ENCODE assay signal across 14 cellular contexts in the genomic region with DNA sequence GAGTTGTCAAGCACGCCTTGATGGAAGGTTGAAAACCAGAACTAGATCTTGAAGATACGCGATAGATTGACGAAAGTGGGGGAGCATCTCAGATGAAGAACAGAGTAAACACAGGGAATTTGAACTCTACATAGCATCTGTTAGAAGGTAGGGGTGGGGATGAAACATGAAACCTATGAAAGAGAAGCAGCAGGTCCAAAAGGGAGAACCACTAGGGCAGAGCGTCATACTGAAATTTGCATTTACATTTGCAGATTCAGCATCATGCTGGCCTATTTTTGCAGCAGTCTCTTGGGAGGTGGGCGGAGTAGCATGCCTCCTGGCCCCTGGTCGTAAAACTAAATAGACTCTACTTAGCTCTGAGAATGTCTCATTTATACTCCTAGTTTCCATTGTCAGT. TPM values are rescaled to one million over a fixed set of nuclear protein-coding genes. Genes with fewer than 3 reads are reported as not detected.
DNase-seq lines count a peak whose midpoint lies in the region; ATAC-seq and TF ChIP-seq lines count a peak whose summit lies in the region.
"Had no signal": no experiment of that assay in that cellular context is flagged by ENCODE, and none has a peak within 500 bp of the region (broad histone marks: within the 10 kb centered on the region; RNA-seq: fewer than 3 reads in every experiment).

No MANE protein-coding gene starts in this region.

- no peaks in the 10 kb centered on the region for H3K9me3 Mint-ChIP-seq in CD8-positive, alpha-beta memory T cell
- no peaks in the 10 kb centered on the region for H3K9me3 Mint-ChIP-seq in natural killer cell

- H3F3A ChIP-seq in Loucy (ENCODE audit: low read depth), result no peaks in the 10 kb centered on the region; the same call in 1 of the 2 replicates

- no peak overlapping the region for H3K27ac ChIP-seq in CD8-positive, alpha-beta memory T cell (ENCODE audit: low read depth, low read length)
- H3K27ac ChIP-seq: hepatocyte, right lobe of liver had no signal

- TF ChIP-seq CTCF in Loucy (conservative IDR thresholded peaks at IDR 0.05; ENCODE audit: low read length), result no peak
- no peak for TF ChIP-seq CTCF in natural killer cell (IDR thresholded peaks at IDR 0.05)

- peak overlapping the region; percentile 5 for H3K4me3 ChIP-seq in CD8-positive, alpha-beta memory T cell (ENCODE audit: low read length)
- peak overlapping the region; percentile 39 for H3K4me3 ChIP-seq in Loucy (ENCODE audit: low read length, poor library complexity, severe bottlenecking)
- H3K4me3 ChIP-seq: hepatocyte, right lobe of liver had no signal

- peaks cover 44% of the 10 kb centered on the region for H3K4me1 ChIP-seq in CD8-positive, alpha-beta memory T cell (ENCODE audit: insufficient read depth, low read length)
- peaks cover 44% of the 10 kb centered on the region for H3K4me1 ChIP-seq in Loucy (ENCODE audit: insufficient read depth, low read length, poor library complexity, severe bottlenecking)

- CTCF ChIA-PET in CD8-positive, alpha-beta memory T cell (lab: Charles Lee), result interaction anchor here (0.8 to 5.4 kb wide), 5 partner anchors 23 to 89 kb away, joined by 3 to 28 read pairs (median 3); a partner anchor contains a TSS

- H3K27ac Mint-ChIP-seq in CD8-positive, alpha-beta memory T cell, result peak overlapping the region; percentile 82 to 98 (median 91)
- peak overlapping the region; percentile 85 to 88 for H3K27ac Mint-ChIP-seq in natural killer cell
- H3K27ac Mint-ChIP-seq: mesothelial cell of epicardium had no signal

- peak overlapping the region; percentile 53 for H3K9ac ChIP-seq in Loucy (ENCODE audit: low read depth, low read length, poor library complexity, severe bottlenecking)

- no peaks in the 10 kb centered on the region for H4K20me1 ChIP-seq in Loucy (ENCODE audit: insufficient read depth, low read length, poor library complexity, severe bottlenecking)

- no peaks in the 10 kb centered on the region for H3K79me2 ChIP-seq in Loucy (ENCODE audit: insufficient read depth, low read length)
- H3K79me2 ChIP-seq: hepatocyte had no signal

- no peaks in the 10 kb centered on the region for H3K27me3 Mint-ChIP-seq in CD8-positive, alpha-beta memory T cell
- no peaks in the 10 kb centered on the region for H3K27me3 Mint-ChIP-seq in natural killer cell (ENCODE audit: low read depth in 2 of 2)

- H2AFZ ChIP-seq in Loucy (ENCODE audit: low read length), result peak overlapping the region; percentile 38
- H2AFZ ChIP-seq: hepatocyte had no signal

- H3K36me3 ChIP-seq in CD8-positive, alpha-beta memory T cell (ENCODE audit: insufficient read depth, low read length), result no peaks in the 10 kb centered on the region
- no peaks in the 10 kb centered on the region for H3K36me3 ChIP-seq in Loucy (ENCODE audit: insufficient read depth, low read length)
- H3K36me3 ChIP-seq: right lobe of liver had no signal

- H3K4me2 ChIP-seq in Loucy (ENCODE audit: low read depth, low read length, poor library complexity, severe bottlenecking), result peak overlapping the region; percentile 64
- H3K4me2 ChIP-seq: hepatocyte had no signal

- H3K4me1 Mint-ChIP-seq in CD8-positive, alpha-beta memory T cell, result peaks cover 57 to 65% (median 59%) of the 10 kb centered on the region in 3 donors
- peaks cover 64 to 67% of the 10 kb centered on the region in 2 donors for H3K4me1 Mint-ChIP-seq in natural killer cell

- no peaks in the 10 kb centered on the region for H3K9me2 ChIP-seq in Loucy (replicated peaks; ENCODE audit: low read depth, low read length)

- H3K9me3 ChIP-seq in CD8-positive, alpha-beta memory T cell (ENCODE audit: low read length), result no peaks in the 10 kb centered on the region
- no peaks in the 10 kb centered on the region for H3K9me3 ChIP-seq in Loucy (ENCODE audit: insufficient read depth, low read depth, low read length)
- H3K9me3 ChIP-seq: right lobe of liver had no signal

- peak overlapping the region; percentile 6 to 85 (median 71) for H3K4me3 Mint-ChIP-seq in CD8-positive, alpha-beta memory T cell
- peak overlapping the region; percentile 87 for H3K4me3 Mint-ChIP-seq in natural killer cell
- H3K4me3 Mint-ChIP-seq: mesothelial cell of epicardium had no signal

- DNase-seq in CD8-positive, alpha-beta memory T cell, result peak in 2 of 5 donors; percentile 17 to 24
- DNase-seq in activated T-cell treated with anti-CD3 and anti-CD28 coated beads, Interleukin-2, amount 50 U/mL, for 48 hours, result peak; percentile 58 to 73
- DNase-seq in natural killer cell (no peak), NCI-H2196 treated with DMSO at 0.1 percent for 48 hours (lab: John Stamatoyannopoulos, UW; ENCODE audit: unreplicated experiment) (no peak), CD1c-positive myeloid dendritic cell (ENCODE audit: extremely low spot score) (no peak)
- DNase-seq in NK-92 treated with Interleukin-12 subunit alpha and Interleukin-12 subunit beta, amount 100 ng/mL, for 24 hours (lab: John Stamatoyannopoulos, UW), result no peak
- DNase-seq: C1 segment of cervical spinal cord; effector CD4-positive, alpha-beta T cell; NCI-H524 treated with DMSO at 0.1 percent for 48 hours; right lobe of liver had no signal

- H3K27me3 ChIP-seq in CD8-positive, alpha-beta memory T cell (ENCODE audit: insufficient read depth, low read length, poor library complexity, severe bottlenecking), result no peaks in the 10 kb centered on the region
- H3K27me3 ChIP-seq in Loucy (ENCODE audit: insufficient read depth, low read length, poor library complexity, severe bottlenecking), result no peaks in the 10 kb centered on the region
- H3K27me3 ChIP-seq: right lobe of liver had no signal

- H3K36me3 Mint-ChIP-seq in CD8-positive, alpha-beta memory T cell, result no peaks in the 10 kb centered on the region
- H3K36me3 Mint-ChIP-seq in natural killer cell, result no peaks in the 10 kb centered on the region
- H3K36me3 Mint-ChIP-seq: mesothelial cell of epicardium had no signal

- POLR2A ChIA-PET in CD8-positive, alpha-beta memory T cell (lab: Charles Lee), result interaction anchor here (1.0 to 1.8 kb wide), 2 partner anchors 42 to 47 kb away, joined by 4 to 7 read pairs; a partner anchor contains a TSS

- peak; percentile 56 to 69 (median 66) for ATAC-seq in natural killer cell
- ATAC-seq in HG03139 (IDR thresholded peaks at IDR 0.05; ENCODE audit: unreplicated experiment), result no peak

- intact Hi-C loops in natural killer cell (cut with micrococcal nuclease), result loop anchor here (1.0 to 5.0 kb wide), 3 partner anchors 43 to 62 kb away; a partner anchor contains a TSS

RNA-seq across cellular contexts. Expression of a gene that starts 46.1 kb away (rescaled TPM):
- total RNA-seq in CD8-positive, alpha-beta memory T cell, result 10 to 100 TPM; 64.7 to 67.9 TPM
- polyA plus RNA-seq in CD8-positive, alpha-beta memory T cell, result 90.9 TPM
- total RNA-seq in natural killer cell, result 100 to 1,000 TPM in 1 of 3 donors, 10 to 100 TPM in 2; 65.9 to 122 (median 96.5) TPM

Comparison
In these comparisons a context has a peak if more than half of its experiments do, and no peak if none do; other contexts are left out.
1. DNase-seq: peak in activated T-cell treated with anti-CD3 and anti-CD28 coated beads, Interleukin-2, amount 50 U/mL, for 48 hours (2 of 2); none in natural killer cell (single experiment), NCI-H2196 treated with DMSO at 0.1 percent for 48 hours (single experiment), CD1c-positive myeloid dendritic cell (single experiment) and NK-92 treated with Interleukin-12 subunit alpha and Interleukin-12 subunit beta, amount 100 ng/mL, for 24 hours (single experiment).